In the genomic region with DNA sequence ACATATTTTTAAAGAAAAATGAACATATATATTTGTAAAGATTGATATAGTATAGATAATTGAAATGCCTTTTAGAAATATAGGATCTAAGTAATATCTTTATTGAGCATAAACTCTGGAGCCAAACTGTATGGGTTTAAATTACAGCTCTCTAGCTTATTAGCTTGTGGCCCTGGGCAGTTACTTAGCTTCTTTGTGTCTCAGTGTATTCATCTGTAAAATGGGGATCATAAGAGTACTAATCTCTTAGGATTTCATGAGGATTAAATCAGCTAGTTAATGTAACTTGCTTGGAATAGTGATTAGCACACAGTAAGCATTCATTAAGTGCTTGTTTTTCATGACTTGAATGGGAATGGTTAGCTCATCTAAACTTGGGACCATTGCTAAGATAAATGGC, we compare ENCODE assay signal across 24 cellular contexts. TPM values are rescaled to one million over a fixed set of nuclear protein-coding genes. Genes with fewer than 3 reads are reported as not detected.
DNase-seq lines count a peak whose midpoint lies in the region; ATAC-seq, FAIRE-seq and TF ChIP-seq lines count a peak whose summit lies in the region.
"Had no signal": no experiment of that assay in that cellular context is flagged by ENCODE, and none has a peak within 500 bp of the region (broad histone marks: within the 10 kb centered on the region; RNA-seq: fewer than 3 reads in every experiment).

No MANE protein-coding gene starts in this region.

- no peaks in the 10 kb centered on the region for H3K79me2 ChIP-seq in HepG2 (ENCODE audit: insufficient read depth, low read length)

- CTCF ChIA-PET in HepG2 (lab: Yijun Ruan, JAX; ENCODE audit: low intra/inter-chr PET ratio, low total read pairs): no interaction called here

- H3K27ac ChIP-seq in HepG2 (ENCODE audit: extremely low read length, insufficient read depth, low read length): no peak overlapping the region
- no peak overlapping the region for H3K27ac ChIP-seq in right lobe of liver
- H3K27ac ChIP-seq: BLaER1 had no signal

- in situ Hi-C loops in HepG2 (cut with HindIII; ENCODE audit: extremely low pct_ligation_motif_present, low pct_unique_long_range_greater_than_20kb): no loop called here

- DNase-seq in HepG2 (ENCODE audit: low spot score) (no peak), right lobe of liver (no peak), GM12891 (ENCODE audit: insufficient read length, low spot score) (no peak), anterior cingulate cortex (lab: John Stamatoyannopoulos, UW) (no peak)
- no peak for DNase-seq in effector CD4-positive, alpha-beta T cell
- DNase-seq: 8988T; ACHN; BE2C; C1 segment of cervical spinal cord; CD4-positive, alpha-beta memory T cell; CD4-positive, CD25-positive, alpha-beta regulatory T cell; CD8-positive, alpha-beta memory T cell; COR-L47; DMS 273 treated with DMSO at 0.1 percent for 48 hours; DMS153; DMS53; DMS79; DND-41; EL; GF-D8 had no signal

- H3K4me1 ChIP-seq in HepG2 (ENCODE audit: insufficient read depth, low read length): no peaks in the 10 kb centered on the region
- no peaks in the 10 kb centered on the region for H3K4me1 ChIP-seq in right lobe of liver
- H3K4me1 ChIP-seq: BE2C, BLaER1 had no signal

- peaks cover 7 to 37% of the 10 kb centered on the region in 2 experiments for H3K36me3 ChIP-seq in HepG2 (replicated peaks in 1 of 2; ENCODE audit: control insufficient read depth in 1 of 2, insufficient read depth in 2 of 2, low read length in 2 of 2)
- H3K36me3 ChIP-seq in right lobe of liver: peaks cover 0 to 63% (median 21%) of the 10 kb centered on the region in 4 donors

- no peak overlapping the region for H3K9ac ChIP-seq in HepG2 (ENCODE audit: insufficient read depth, low read depth, low read length)
- H3K9ac ChIP-seq: BLaER1 had no signal

- no peaks in the 10 kb centered on the region for H3K27me3 ChIP-seq in HepG2 (ENCODE audit: control insufficient read depth in 1 of 2, insufficient read depth in 2 of 2, low read length in 2 of 2)
- H3K27me3 ChIP-seq in right lobe of liver: no peaks in the 10 kb centered on the region
- H3K27me3 ChIP-seq: BE2C, BLaER1 had no signal

- no peak for TF ChIP-seq POLR2A in HepG2 (IDR thresholded peaks at IDR 0.05; ENCODE audit: insufficient read depth in 1 of 2, low read depth in 2 of 2, low read length in 2 of 2)
- TF ChIP-seq POLR2A in right lobe of liver (IDR thresholded peaks at IDR 0.05): no peak
- no peak for TF ChIP-seq POLR2A in GM12891 (IDR thresholded peaks at IDR 0.05; ENCODE audit: low read depth, low read length)

- no peaks in the 10 kb centered on the region for H3K9me3 ChIP-seq in HepG2 (ENCODE audit: low read length)
- no peaks in the 10 kb centered on the region for H3K9me3 ChIP-seq in right lobe of liver
- H3K9me3 ChIP-seq: BE2C, BLaER1 had no signal

- POLR2A ChIA-PET in HepG2 (lab: Yijun Ruan, JAX): no interaction called here

- ATAC-seq in HepG2 (no peak), right lobe of liver (no peak)

- TF ChIP-seq CTCF in HepG2 (CRISPR knock-in tag; IDR thresholded peaks at IDR 0.05) (no peak), right lobe of liver (IDR thresholded peaks at IDR 0.05) (no peak)

- TF ChIP-seq EP300 in HepG2 (IDR thresholded peaks at IDR 0.05; ENCODE audit: low read depth in 2 of 2, low read length in 2 of 2) (no peak), HepG2 (CRISPR knock-in tag; IDR thresholded peaks at IDR 0.05; ENCODE audit: borderline replicate concordance) (no peak)

- H3K4me3 ChIP-seq in HepG2 (replicated peaks in 1 of 3; ENCODE audit: insufficient read depth in 1 of 3, low read depth in 2 of 3, low read length in 3 of 3) (no peak overlapping the region), right lobe of liver (no peak overlapping the region)
- H3K4me3 ChIP-seq: BLaER1 had no signal

- BruUV-seq in HepG2 (replicated peaks; lab: Mats Ljungman, UMichigan): no TSS peak

- H2AFZ ChIP-seq in HepG2 (ENCODE audit: low read length): no peak overlapping the region

- intact Hi-C loops in HepG2 (cut with micrococcal nuclease; ENCODE audit: unreplicated experiment) (no loop called here), right lobe of liver (cut with DNase I) (no loop called here)

- no peak for TF ChIP-seq RAD21 in HepG2 (CRISPR knock-in tag; IDR thresholded peaks at IDR 0.05)

- no peak overlapping the region for H3K4me2 ChIP-seq in HepG2 (ENCODE audit: low read depth, low read length)
- H3K4me2 ChIP-seq: BLaER1 had no signal

- FAIRE-seq in HepG2 (lab: Jason Lieb, UNC) (no peak), GM12891 (lab: Jason Lieb, UNC) (peak; percentile 47), islet of Langerhans (lab: Jason Lieb, UNC) (peak; percentile 24)
- FAIRE-seq: GM12892, GM18507 had no signal

- H4K20me1 ChIP-seq in HepG2 (ENCODE audit: insufficient read depth, low read length): no peaks in the 10 kb centered on the region
- H4K20me1 ChIP-seq: BLaER1 had no signal

TF ChIP-seq in HepG2, 621 proteins besides CTCF, POLR2A, EP300 and RAD21 (continues in another document):
- peak; percentile 51; the same call in 1 of the 2 replicates for TF ChIP-seq ZNF629 (CRISPR knock-in tag; conservative IDR thresholded peaks at IDR 0.05)
- no peak for TF ChIP-seq NCOA5 (CRISPR knock-in tag; IDR thresholded peaks at IDR 0.05)
- TF ChIP-seq REPIN1 (CRISPR knock-in tag; IDR thresholded peaks at IDR 0.05; ENCODE audit: borderline replicate concordance, low read depth): no peak

TF ChIP-seq in GM12891, 5 proteins besides CTCF, POLR2A, EP300 and RAD21:
- no peak for TF ChIP-seq POU2F2 (IDR thresholded peaks at IDR 0.05; ENCODE audit: low read depth, low read length)
- TF ChIP-seq TAF1 (IDR thresholded peaks at IDR 0.05; ENCODE audit: low read depth, low read length): no peak
- no peak for TF ChIP-seq POLR2AphosphoS5 (IDR thresholded peaks at IDR 0.05; ENCODE audit: low read depth, low read length)
- no peak for TF ChIP-seq SPI1 (IDR thresholded peaks at IDR 0.05; ENCODE audit: low read depth, low read length)
- TF ChIP-seq PAX5 (IDR thresholded peaks at IDR 0.05; ENCODE audit: insufficient read depth, low read length, severe bottlenecking): no peak

RNA-seq across cellular contexts. Expression of gene TRAPPC11, which starts 32.8 kb away (rescaled TPM):
- total RNA-seq in HepG2 (2016; rRNA removed; fragmentation: Illumina TruSeq; extraction: Trizol) (18.0 and 22.7 TPM in 2 replicates), right lobe of liver (10 to 100 TPM; 14.3 to 30.8 (median 16.0) TPM)
- 3.8 and 6.1 TPM in 2 replicates for total RNA-seq in HepG2 (2016; cell fraction: cytosol; rRNA removed; fragmentation: Illumina TruSeq; extraction: Trizol; ENCODE audit: low read depth)
- total RNA-seq in HepG2 (2016; cell fraction: insoluble cytoplasmic fraction; rRNA removed; fragmentation: Illumina TruSeq; extraction: Trizol): 17.6 and 29.0 TPM in 2 replicates
- 7.8 and 10.7 TPM in 2 replicates for total RNA-seq in HepG2 (2016; cell fraction: membrane; rRNA removed; fragmentation: Illumina TruSeq; extraction: Trizol)
- 19.8 and 22.3 TPM in 2 replicates for total RNA-seq in HepG2 (2016; cell fraction: nucleus; rRNA removed; fragmentation: Illumina TruSeq; extraction: Trizol)
- polyA plus RNA-seq in HepG2 (2011; rRNA removed): 17.3 and 23.2 TPM in 2 replicates
- polyA plus RNA-seq in HepG2 (2011; cell fraction: cytosol; rRNA removed): 11.2 and 15.3 TPM in 2 replicates
- 17.7 and 20.7 TPM in 2 replicates for polyA plus RNA-seq in HepG2 (2011; cell fraction: nucleus; rRNA removed)
- polyA plus RNA-seq in HepG2 (2012): 12.2 and 12.9 TPM in 2 replicates
- 0.76 and 0.78 TPM in 2 replicates for polyA plus RNA-seq in HepG2 (2016; cell fraction: cytosol; fragmentation: Illumina TruSeq; extraction: Trizol; ENCODE audit: low read depth)
- polyA plus RNA-seq in HepG2 (2016; cell fraction: insoluble cytoplasmic fraction; fragmentation: Illumina TruSeq; extraction: Trizol; ENCODE audit: low read depth): 15.3 and 17.2 TPM in 2 replicates
- polyA plus RNA-seq in HepG2 (2016; cell fraction: membrane; fragmentation: Illumina TruSeq; extraction: Trizol; ENCODE audit: low read depth): 3.5 and 3.6 TPM in 2 replicates
- 25.2 and 28.1 TPM in 2 replicates for polyA plus RNA-seq in HepG2 (2016; cell fraction: nucleus; fragmentation: Illumina TruSeq; extraction: Trizol; ENCODE audit: insufficient read depth, low read depth)
- polyA minus RNA-seq in HepG2 (2011; rRNA and poly(A)+ RNA removed; ENCODE audit: low replicate concordance): 17.0 and 20.3 TPM in 2 replicates
- 15.1 and 17.7 TPM in 2 replicates for polyA minus RNA-seq in HepG2 (2011; cell fraction: cytosol; rRNA and poly(A)+ RNA removed)
- polyA minus RNA-seq in HepG2 (2011; cell fraction: nucleus; rRNA and poly(A)+ RNA removed): 33.0 and 47.9 TPM in 2 replicates
- polyA plus RNA-seq in GM12891 (2012; ENCODE audit: low read depth, missing spikeins): 11.0 TPM

RNA-seq across cellular contexts. Expression of gene RWDD4, which starts 32.9 kb away (rescaled TPM):
- total RNA-seq in HepG2 (2016; rRNA removed; fragmentation: Illumina TruSeq; extraction: Trizol) (25.4 and 28.9 TPM in 2 replicates), right lobe of liver (10 to 100 TPM in 1 of 6 experiments, 1 to 10 TPM in 5; 8.4 to 10.4 (median 8.5) TPM)
- total RNA-seq in HepG2 (2016; cell fraction: cytosol; rRNA removed; fragmentation: Illumina TruSeq; extraction: Trizol; ENCODE audit: low read depth): 30.6 and 35.1 TPM in 2 replicates
- 24.2 and 28.6 TPM in 2 replicates for total RNA-seq in HepG2 (2016; cell fraction: insoluble cytoplasmic fraction; rRNA removed; fragmentation: Illumina TruSeq; extraction: Trizol)
- 43.1 and 46.1 TPM in 2 replicates for total RNA-seq in HepG2 (2016; cell fraction: membrane; rRNA removed; fragmentation: Illumina TruSeq; extraction: Trizol)
- 11.4 and 15.6 TPM in 2 replicates for total RNA-seq in HepG2 (2016; cell fraction: nucleus; rRNA removed; fragmentation: Illumina TruSeq; extraction: Trizol)
- polyA plus RNA-seq in HepG2 (2011; rRNA removed): 6.8 and 10.2 TPM in 2 replicates
- polyA plus RNA-seq in HepG2 (2011; cell fraction: cytosol; rRNA removed): 4.2 and 5.7 TPM in 2 replicates
- polyA plus RNA-seq in HepG2 (2011; cell fraction: nucleus; rRNA removed): 2.7 and 2.9 TPM in 2 replicates
- polyA plus RNA-seq in HepG2 (2012): 10.8 and 11.6 TPM in 2 replicates
- polyA plus RNA-seq in HepG2 (2016; cell fraction: cytosol; fragmentation: Illumina TruSeq; extraction: Trizol; ENCODE audit: low read depth): 53.3 and 61.6 TPM in 2 replicates
- polyA plus RNA-seq in HepG2 (2016; cell fraction: insoluble cytoplasmic fraction; fragmentation: Illumina TruSeq; extraction: Trizol; ENCODE audit: low read depth): 34.9 and 38.2 TPM in 2 replicates
- polyA plus RNA-seq in HepG2 (2016; cell fraction: membrane; fragmentation: Illumina TruSeq; extraction: Trizol; ENCODE audit: low read depth): 47.9 and 57.2 TPM in 2 replicates
- 22.5 and 24.5 TPM in 2 replicates for polyA plus RNA-seq in HepG2 (2016; cell fraction: nucleus; fragmentation: Illumina TruSeq; extraction: Trizol; ENCODE audit: insufficient read depth, low read depth)
- polyA minus RNA-seq in HepG2 (2011; rRNA and poly(A)+ RNA removed; ENCODE audit: low replicate concordance): 1.4 and 3.0 TPM in 2 replicates
- polyA minus RNA-seq in HepG2 (2011; cell fraction: cytosol; rRNA and poly(A)+ RNA removed): 3.8 and 5.0 TPM in 2 replicates
- 7.5 and 12.9 TPM in 2 replicates for polyA minus RNA-seq in HepG2 (2011; cell fraction: nucleus; rRNA and poly(A)+ RNA removed)
- 9.0 TPM for polyA plus RNA-seq in GM12891 (2012; ENCODE audit: low read depth, missing spikeins)
